Comparison of ENCODE assay signal across 8 cellular contexts in genomic region chr20:17680128-17680835, GRCh38. TPM values are rescaled to one million over a fixed set of nuclear protein-coding genes. Genes with fewer than 3 reads are reported as not detected.
DNase-seq lines count a peak whose midpoint lies in the region; ATAC-seq and TF ChIP-seq lines count a peak whose summit lies in the region.

No MANE protein-coding gene starts in this region.

- intact Hi-C loops in PC-9 (cut with micrococcal nuclease; ENCODE audit: unreplicated experiment) = loop anchor here (1.0 to 5.0 kb wide), 3 partner anchors 123 to 218 kb away; no protein-coding TSS in a partner anchor
- intact Hi-C loops in upper lobe of right lung (cut with DNase I) = loop anchor here (10.0 kb wide), 1 partner anchor 215 kb away; no protein-coding TSS in a partner anchor

- CTCF ChIA-PET in PC-9 (lab: Charles Lee) = interaction anchor here (0.8 to 1.0 kb wide), 2 partner anchors 59 to 259 kb away, joined by 3 to 8 read pairs; no protein-coding TSS in a partner anchor

- peaks cover 8% of the 10 kb centered on the region for H3K27me3 Mint-ChIP-seq in stimulated activated naive CD8-positive, alpha-beta T cell treated with anti-CD3 and anti-CD28 coated beads, Interleukin-15, Interleukin-2, amounts not matched to agents 100 ng/mL and 50 ng/mL, for 24 hours

- peak overlapping the region; percentile 71 for H2AFZ ChIP-seq in PC-9

- TSS peak; percentile 90 for BruUV-seq in PC-9 (replicated peaks; lab: Mats Ljungman, UMichigan)

- peak overlapping the region; percentile 68 for H3K27ac Mint-ChIP-seq in stimulated activated naive CD8-positive, alpha-beta T cell treated with anti-CD3 and anti-CD28 coated beads, Interleukin-15, Interleukin-2, amounts not matched to agents 100 ng/mL and 50 ng/mL, for 24 hours

- H3K36me3 ChIP-seq in PC-9 (ENCODE audit: low read depth) (peaks cover 7% of the 10 kb centered on the region; the same call in 1 of the 2 replicates), upper lobe of right lung (peaks cover 23% of the 10 kb centered on the region)

- H3K9me3 Mint-ChIP-seq in stimulated activated naive CD8-positive, alpha-beta T cell treated with anti-CD3 and anti-CD28 coated beads, Interleukin-15, Interleukin-2, amounts not matched to agents 100 ng/mL and 50 ng/mL, for 24 hours = no peaks in the 10 kb centered on the region

- DNase-seq in stimulated activated naive CD8-positive, alpha-beta T cell treated with anti-CD3 and anti-CD28 coated beads, Interleukin-15, Interleukin-2, amounts not matched to agents 100 U/mL and 50 U/mL, for 24 hours = no peak
- DNase-seq in PC-9 (peak; percentile 76 to 87), dedifferentiated amniotic fluid mesenchymal stem cell (ENCODE audit: extremely low spot score) (peak; percentile 48), medulla oblongata (ENCODE audit: extremely low spot score) (peak; percentile 61), upper lobe of right lung (peak; percentile 82)

- peaks cover 16% of the 10 kb centered on the region for H3F3A ChIP-seq in PC-9 (ENCODE audit: insufficient read depth, low read depth)

- H3K79me2 ChIP-seq in PC-9 (ENCODE audit: low read depth) = peaks cover 55% of the 10 kb centered on the region

- H3K36me3 Mint-ChIP-seq in stimulated activated naive CD8-positive, alpha-beta T cell treated with anti-CD3 and anti-CD28 coated beads, Interleukin-15, Interleukin-2, amounts not matched to agents 100 ng/mL and 50 ng/mL, for 24 hours (ENCODE audit: low read depth) = peaks cover 6% of the 10 kb centered on the region

- peaks cover 18% of the 10 kb centered on the region; the same call in 1 of the 2 replicates for H4K20me1 ChIP-seq in PC-9 (ENCODE audit: insufficient read depth)

- peak overlapping the region; percentile 66 for H3K4me3 ChIP-seq in PC-9
- H3K4me3 ChIP-seq in upper lobe of right lung = peak overlapping the region; percentile 73

- peak overlapping the region; percentile 79 for H3K4me3 Mint-ChIP-seq in stimulated activated naive CD8-positive, alpha-beta T cell treated with anti-CD3 and anti-CD28 coated beads, Interleukin-15, Interleukin-2, amounts not matched to agents 100 ng/mL and 50 ng/mL, for 24 hours

- peaks cover 17% of the 10 kb centered on the region for H3K4me1 Mint-ChIP-seq in stimulated activated naive CD8-positive, alpha-beta T cell treated with anti-CD3 and anti-CD28 coated beads, Interleukin-15, Interleukin-2, amounts not matched to agents 100 ng/mL and 50 ng/mL, for 24 hours (ENCODE audit: low read depth)

- H3K9me2 ChIP-seq in PC-9 (ENCODE audit: insufficient read depth) = no peaks in the 10 kb centered on the region

- POLR2A ChIA-PET in PC-9 (lab: Charles Lee; ENCODE audit: unreplicated experiment) = interaction anchor here (0.5 to 0.6 kb wide), 3 partner anchors 74 to 680 kb away, joined by 3 to 5 read pairs (median 5); no protein-coding TSS in a partner anchor

- ATAC-seq in stimulated activated naive CD8-positive, alpha-beta T cell treated with anti-CD3 and anti-CD28 coated beads, Interleukin-15, Interleukin-2, amounts not matched to agents 100 U/mL and 50 U/mL, for 24 hours = no peak
- ATAC-seq in upper lobe of right lung = peak; percentile 31
- no peak for ATAC-seq in HG03457 (IDR thresholded peaks at IDR 0.05; ENCODE audit: unreplicated experiment)
- ATAC-seq in HG02852 (IDR thresholded peaks at IDR 0.05; ENCODE audit: unreplicated experiment) = no peak

- H3K27ac ChIP-seq in PC-9 (peak overlapping the region; percentile 87), upper lobe of right lung (peak overlapping the region; percentile 95)

- peaks cover 24% of the 10 kb centered on the region for H3K4me1 ChIP-seq in PC-9 (replicated peaks; ENCODE audit: insufficient read depth)
- H3K4me1 ChIP-seq in upper lobe of right lung = peaks cover 48% of the 10 kb centered on the region

- H3K9me3 ChIP-seq in PC-9 (ENCODE audit: insufficient read depth, low read depth) (no peaks in the 10 kb centered on the region), upper lobe of right lung (no peaks in the 10 kb centered on the region)

- peak overlapping the region; percentile 88 for H3K4me2 ChIP-seq in PC-9

- H3K27me3 ChIP-seq in PC-9 (ENCODE audit: insufficient read depth, low read depth) (peaks cover 21% of the 10 kb centered on the region), upper lobe of right lung (no peaks in the 10 kb centered on the region)

- TF ChIP-seq CTCF in PC-9 (conservative IDR thresholded peaks at IDR 0.05) (no peak), upper lobe of right lung (IDR thresholded peaks at IDR 0.05) (no peak)

RNA-seq across cellular contexts. Expression of gene RRBP1, which starts 1.8 kb away (rescaled TPM):
- total RNA-seq in PC-9 (2021) (144 and 156 TPM in 2 replicates), upper lobe of right lung (166 TPM)

RNA-seq across cellular contexts. Expression of gene BANF2, which starts 19.5 kb away (rescaled TPM):
- not detected in 2 replicates for total RNA-seq in PC-9 (2021)
- total RNA-seq in upper lobe of right lung = not detected
